In genomic region chr2:30688956-30689401, GRCh38 we compare ENCODE assay signal across 13 cellular contexts.
DNase-seq lines count a peak whose midpoint lies in the region; ATAC-seq, FAIRE-seq and TF ChIP-seq lines count a peak whose summit lies in the region.
"Had no signal": no experiment of that assay in that cellular context is flagged by ENCODE, and none has a peak within 500 bp of the region (broad histone marks: within the 10 kb centered on the region; RNA-seq: fewer than 3 reads in every experiment).

No MANE protein-coding gene starts in this region.

- TF ChIP-seq CTCF in right atrium auricular region (IDR thresholded peaks at IDR 0.05) (no peak), sigmoid colon (IDR thresholded peaks at IDR 0.05) (no peak)

- H3K27ac ChIP-seq in SJCRH30: no peak overlapping the region
- peak overlapping the region; percentile 35 to 58 for H3K27ac ChIP-seq in right atrium auricular region
- H3K27ac ChIP-seq in sigmoid colon: peak overlapping the region; percentile 52 to 86 (median 66)

- H3K27me3 ChIP-seq in SJCRH30 (no peaks in the 10 kb centered on the region; the same call in none of the 2 replicates), right atrium auricular region (no peaks in the 10 kb centered on the region), sigmoid colon (no peaks in the 10 kb centered on the region), H7 (ENCODE audit: control insufficient read depth, insufficient read depth, low read length) (no peaks in the 10 kb centered on the region)

- WGBS in sigmoid colon, 2 donors: 80 to 86% methylated on average over 4 of the region's 4 CpGs

- FAIRE-seq in GM12891 (lab: Jason Lieb, UNC): no peak
- FAIRE-seq: HepG2 had no signal

- intact Hi-C loops in sigmoid colon (cut with DNase I): no loop called here

- TF ChIP-seq POLR2A in sigmoid colon (IDR thresholded peaks at IDR 0.05): no peak
- no peak for TF ChIP-seq POLR2A in GM12891 (IDR thresholded peaks at IDR 0.05; ENCODE audit: low read depth, low read length)

- peak; percentile 61 for DNase-seq in NCI-H1417 treated with DMSO at 0.1 percent for 48 hours (lab: John Stamatoyannopoulos, UW)
- peak; percentile 13 to 33 for DNase-seq in SJCRH30
- DNase-seq in right atrium auricular region (ENCODE audit: low spot score): peak; percentile 58
- DNase-seq in sigmoid colon: peak; percentile 60
- DNase-seq in H7: no peak
- no peak for DNase-seq in GM12891 (ENCODE audit: insufficient read length, low spot score)
- DNase-seq: activated CD4-positive, alpha-beta T cell treated with anti-CD3 and anti-CD28 coated beads for 1 hour; GDM1; hippocampal formation; stimulated activated naive B cell treated with anti-CD40 and anti-IgM and Interleukin-4, amounts not matched to agents 10 μg/mL and 1 μg/mL and 100 μg/mL, for 72 hours had no signal

- H3K4me1 ChIP-seq in SJCRH30 (no peaks in the 10 kb centered on the region), right atrium auricular region (peaks cover 0 to 30% of the 10 kb centered on the region in 2 donors), sigmoid colon (peaks cover 0 to 40% (median 31%) of the 10 kb centered on the region in 4 donors)

- H3K4me3 ChIP-seq in SJCRH30 (no peak overlapping the region), right atrium auricular region (no peak overlapping the region), sigmoid colon (no peak overlapping the region), H7 (ENCODE audit: insufficient read depth, low read depth, low read length) (no peak overlapping the region)

- H3K9me3 ChIP-seq in SJCRH30 (replicated peaks): no peaks in the 10 kb centered on the region
- H3K9me3 ChIP-seq in right atrium auricular region: no peaks in the 10 kb centered on the region
- H3K9me3 ChIP-seq in sigmoid colon: no peaks in the 10 kb centered on the region

- no peaks in the 10 kb centered on the region for H3K36me3 ChIP-seq in SJCRH30
- no peaks in the 10 kb centered on the region for H3K36me3 ChIP-seq in right atrium auricular region
- no peaks in the 10 kb centered on the region for H3K36me3 ChIP-seq in sigmoid colon
- no peaks in the 10 kb centered on the region for H3K36me3 ChIP-seq in H7 (replicated peaks; ENCODE audit: control insufficient read depth, insufficient read depth, low read length)

- no peak for TF ChIP-seq EP300 in sigmoid colon (IDR thresholded peaks at IDR 0.05)

- ATAC-seq in GM21717 (IDR thresholded peaks at IDR 0.05; ENCODE audit: unreplicated experiment) (no peak), GM21825 (IDR thresholded peaks at IDR 0.05; ENCODE audit: unreplicated experiment) (no peak)
- ATAC-seq: HepG2; stimulated activated naive B cell treated with anti-CD40 and anti-IgM and Interleukin-4, amounts not matched to agents 10 μg/mL and 1 μg/mL and 100 μg/mL, for 72 hours had no signal

TF ChIP-seq in GM12891, 5 proteins besides CTCF, POLR2A, EP300 and RAD21:
- no peak for TF ChIP-seq POU2F2 (IDR thresholded peaks at IDR 0.05; ENCODE audit: low read depth, low read length)
- no peak for TF ChIP-seq TAF1 (IDR thresholded peaks at IDR 0.05; ENCODE audit: low read depth, low read length)
- TF ChIP-seq SPI1 (IDR thresholded peaks at IDR 0.05; ENCODE audit: low read depth, low read length): no peak
- TF ChIP-seq POLR2AphosphoS5 (IDR thresholded peaks at IDR 0.05; ENCODE audit: low read depth, low read length): no peak
- no peak for TF ChIP-seq PAX5 (IDR thresholded peaks at IDR 0.05; ENCODE audit: insufficient read depth, low read length, severe bottlenecking)

Comparison
In these comparisons a context has a peak if more than half of its experiments do, and no peak if none do; other contexts are left out.
1. DNase-seq: peak in NCI-H1417 treated with DMSO at 0.1 percent for 48 hours (single experiment), SJCRH30 (2 of 2), right atrium auricular region (single experiment) and sigmoid colon (single experiment); none in H7 (single experiment) and GM12891 (single experiment).